Comparison of ENCODE assay signal across 1 cellular context in the genomic region with DNA sequence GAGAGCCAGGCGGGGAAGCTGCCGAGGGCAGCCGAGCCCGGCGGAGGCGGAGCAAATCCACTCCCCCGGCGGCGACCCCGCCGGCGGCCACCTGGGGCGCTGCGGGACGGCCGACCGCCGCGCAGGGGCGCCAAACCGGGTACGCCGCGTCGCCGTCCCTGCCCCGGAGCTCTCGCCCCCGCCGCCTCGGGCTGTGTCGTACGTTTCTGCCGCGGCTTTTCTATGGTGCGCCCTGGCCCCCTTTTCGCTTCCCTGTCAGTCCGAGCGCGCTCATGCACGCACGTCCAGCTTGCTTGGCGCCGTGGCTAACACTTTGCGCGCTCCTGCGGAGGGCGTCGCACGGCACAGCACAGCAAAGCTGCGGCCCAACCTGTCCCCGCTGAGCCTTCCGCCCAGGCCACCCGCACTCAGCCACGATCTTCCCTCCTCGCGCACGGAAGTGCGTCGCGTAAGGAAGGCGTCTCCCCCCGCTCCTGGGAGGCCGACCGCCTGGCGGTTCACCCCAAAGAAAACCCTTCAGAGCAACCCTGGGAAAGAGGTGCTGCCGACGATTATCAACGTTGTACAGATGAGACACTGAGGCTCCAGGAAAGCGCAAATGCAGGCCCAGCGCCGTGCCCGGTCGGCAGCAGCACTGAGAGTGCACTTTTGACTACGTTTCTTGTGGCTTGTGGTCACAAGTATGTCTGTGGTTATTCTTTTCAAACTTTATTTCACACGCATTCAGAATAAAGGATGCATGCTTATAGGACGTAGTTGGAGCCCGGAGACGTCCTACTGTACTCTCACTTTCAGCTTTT.
A peak's percentile ranks its signal among the peaks of the same experiment; 100 is the strongest.
TF ChIP-seq lines count a peak whose summit lies in the region.

A gene (minus strand): TSS at position 48 of the 800 bp plus-strand sequence. CDS start 1,857 bp downstream, outside the sequence.

TF ChIP-seq in HEK293, 187 proteins besides CTCF, POLR2A, EP300 and RAD21 (continued from another document and continues in another):
- TF ChIP-seq, protein P1, sequence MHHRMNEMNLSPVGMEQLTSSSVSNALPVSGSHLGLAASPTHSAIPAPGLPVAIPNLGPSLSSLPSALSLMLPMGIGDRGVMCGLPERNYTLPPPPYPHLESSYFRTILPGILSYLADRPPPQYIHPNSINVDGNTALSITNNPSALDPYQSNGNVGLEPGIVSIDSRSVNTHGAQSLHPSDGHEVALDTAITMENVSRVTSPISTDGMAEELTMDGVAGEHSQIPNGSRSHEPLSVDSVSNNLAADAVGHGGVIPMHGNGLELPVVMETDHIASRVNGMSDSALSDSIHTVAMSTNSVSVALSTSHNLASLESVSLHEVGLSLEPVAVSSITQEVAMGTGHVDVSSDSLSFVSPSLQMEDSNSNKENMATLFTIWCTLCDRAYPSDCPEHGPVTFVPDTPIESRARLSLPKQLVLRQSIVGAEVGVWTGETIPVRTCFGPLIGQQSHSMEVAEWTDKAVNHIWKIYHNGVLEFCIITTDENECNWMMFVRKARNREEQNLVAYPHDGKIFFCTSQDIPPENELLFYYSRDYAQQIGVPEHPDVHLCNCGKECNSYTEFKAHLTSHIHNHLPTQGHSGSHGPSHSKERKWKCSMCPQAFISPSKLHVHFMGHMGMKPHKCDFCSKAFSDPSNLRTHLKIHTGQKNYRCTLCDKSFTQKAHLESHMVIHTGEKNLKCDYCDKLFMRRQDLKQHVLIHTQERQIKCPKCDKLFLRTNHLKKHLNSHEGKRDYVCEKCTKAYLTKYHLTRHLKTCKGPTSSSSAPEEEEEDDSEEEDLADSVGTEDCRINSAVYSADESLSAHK (tag by site-specific recombination; IDR thresholded peaks at IDR 0.05): peak; percentile 39; the same call in 1 of the 2 replicates
- TF ChIP-seq ZNF157 (tag by site-specific recombination; IDR thresholded peaks at IDR 0.05) (no peak), MYNN (tag by site-specific recombination; IDR thresholded peaks at IDR 0.05; ENCODE audit: borderline replicate concordance) (no peak), RBAK (tag by site-specific recombination; IDR thresholded peaks at IDR 0.05) (no peak), ZNF558 (tag by site-specific recombination; IDR thresholded peaks at IDR 0.05) (no peak), ZSCAN23 (tag by site-specific recombination; IDR thresholded peaks at IDR 0.05) (no peak), SALL2 (tag by site-specific recombination; IDR thresholded peaks at IDR 0.05; ENCODE audit: borderline replicate concordance) (no peak), ZNF341 (tag by site-specific recombination; IDR thresholded peaks at IDR 0.05; ENCODE audit: low read depth) (peak; percentile 100), ZNF585B (tag by site-specific recombination; IDR thresholded peaks at IDR 0.05) (no peak), ZNF843 (tag by site-specific recombination; IDR thresholded peaks at IDR 0.05) (no peak), ZBTB20 (tag by site-specific recombination; IDR thresholded peaks at IDR 0.05) (peak; percentile 94), ZNF19 (tag by site-specific recombination; IDR thresholded peaks at IDR 0.05; ENCODE audit: low read depth) (no peak), ZNF132 (tag by site-specific recombination; IDR thresholded peaks at IDR 0.05; ENCODE audit: borderline replicate concordance) (no peak), ZNF664 (tag by site-specific recombination; IDR thresholded peaks at IDR 0.05) (no peak), ZNF426 (tag by site-specific recombination; IDR thresholded peaks at IDR 0.05) (no peak), ZNF561 (tag by site-specific recombination; IDR thresholded peaks at IDR 0.05; ENCODE audit: borderline replicate concordance) (peak; percentile 37), ZFP41 (tag by site-specific recombination; IDR thresholded peaks at IDR 0.05; ENCODE audit: borderline replicate concordance) (no peak), ZNF354C (tag by site-specific recombination; IDR thresholded peaks at IDR 0.05; ENCODE audit: borderline replicate concordance, low read depth) (no peak), ZFP37 (tag by site-specific recombination; IDR thresholded peaks at IDR 0.05) (no peak), SETDB1 (IDR thresholded peaks at IDR 0.05; ENCODE audit: insufficient read length, low read length) (no peak), EGR2 (tag by site-specific recombination; IDR thresholded peaks at IDR 0.05; ENCODE audit: low read depth) (peak; percentile 50), ZNF785 (tag by site-specific recombination; IDR thresholded peaks at IDR 0.05) (peak; percentile 28; the same call in 1 of the 2 replicates), ZFHX2 (tag by site-specific recombination; conservative IDR thresholded peaks at IDR 0.05) (peak; percentile 72), ZSCAN16 (tag by site-specific recombination; IDR thresholded peaks at IDR 0.05) (no peak), ZNF529 (tag by site-specific recombination; IDR thresholded peaks at IDR 0.05; ENCODE audit: insufficient replicate concordance) (no peak), ZNF292 (tag by site-specific recombination; IDR thresholded peaks at IDR 0.05; ENCODE audit: borderline replicate concordance, low read depth) (no peak), ZNF274 (IDR thresholded peaks at IDR 0.05; ENCODE audit: low read length) (no peak), ZNF274 (tag by site-specific recombination; IDR thresholded peaks at IDR 0.05; ENCODE audit: borderline replicate concordance) (no peak), ZNF596 (tag by site-specific recombination; IDR thresholded peaks at IDR 0.05) (0 out of 2 replicates have a peak, but pooled peaks have one; percentile 16), OSR2 (tag by site-specific recombination; IDR thresholded peaks at IDR 0.05) (no peak), MZF1 (tag by site-specific recombination; IDR thresholded peaks at IDR 0.05; ENCODE audit: borderline replicate concordance) (no peak), KLF8 (tag by site-specific recombination; IDR thresholded peaks at IDR 0.05) (peak; percentile 87), TRIM28 (IDR thresholded peaks at IDR 0.05; ENCODE audit: borderline replicate concordance, low read length) (no peak; the same call in 1 of the 2 replicates), ZNF121 (tag by site-specific recombination; IDR thresholded peaks at IDR 0.05) (no peak), ZNF549 (tag by site-specific recombination; IDR thresholded peaks at IDR 0.05) (0 out of 2 replicates have a peak, but pooled peaks have one; percentile 24), ZNF335 (tag by site-specific recombination; conservative IDR thresholded peaks at IDR 0.05) (no peak; the same call in none of the 2 replicates), ZNF473 (tag by site-specific recombination; IDR thresholded peaks at IDR 0.05) (no peak)
- TF ChIP-seq, protein P2, sequence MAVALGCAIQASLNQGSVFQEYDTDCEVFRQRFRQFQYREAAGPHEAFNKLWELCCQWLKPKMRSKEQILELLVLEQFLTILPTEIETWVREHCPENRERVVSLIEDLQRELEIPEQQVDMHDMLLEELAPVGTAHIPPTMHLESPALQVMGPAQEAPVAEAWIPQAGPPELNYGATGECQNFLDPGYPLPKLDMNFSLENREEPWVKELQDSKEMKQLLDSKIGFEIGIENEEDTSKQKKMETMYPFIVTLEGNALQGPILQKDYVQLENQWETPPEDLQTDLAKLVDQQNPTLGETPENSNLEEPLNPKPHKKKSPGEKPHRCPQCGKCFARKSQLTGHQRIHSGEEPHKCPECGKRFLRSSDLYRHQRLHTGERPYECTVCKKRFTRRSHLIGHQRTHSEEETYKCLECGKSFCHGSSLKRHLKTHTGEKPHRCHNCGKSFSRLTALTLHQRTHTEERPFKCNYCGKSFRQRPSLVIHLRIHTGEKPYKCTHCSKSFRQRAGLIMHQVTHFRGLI (tag by site-specific recombination; IDR thresholded peaks at IDR 0.05): peak; percentile 84
- TF ChIP-seq, protein P3, sequence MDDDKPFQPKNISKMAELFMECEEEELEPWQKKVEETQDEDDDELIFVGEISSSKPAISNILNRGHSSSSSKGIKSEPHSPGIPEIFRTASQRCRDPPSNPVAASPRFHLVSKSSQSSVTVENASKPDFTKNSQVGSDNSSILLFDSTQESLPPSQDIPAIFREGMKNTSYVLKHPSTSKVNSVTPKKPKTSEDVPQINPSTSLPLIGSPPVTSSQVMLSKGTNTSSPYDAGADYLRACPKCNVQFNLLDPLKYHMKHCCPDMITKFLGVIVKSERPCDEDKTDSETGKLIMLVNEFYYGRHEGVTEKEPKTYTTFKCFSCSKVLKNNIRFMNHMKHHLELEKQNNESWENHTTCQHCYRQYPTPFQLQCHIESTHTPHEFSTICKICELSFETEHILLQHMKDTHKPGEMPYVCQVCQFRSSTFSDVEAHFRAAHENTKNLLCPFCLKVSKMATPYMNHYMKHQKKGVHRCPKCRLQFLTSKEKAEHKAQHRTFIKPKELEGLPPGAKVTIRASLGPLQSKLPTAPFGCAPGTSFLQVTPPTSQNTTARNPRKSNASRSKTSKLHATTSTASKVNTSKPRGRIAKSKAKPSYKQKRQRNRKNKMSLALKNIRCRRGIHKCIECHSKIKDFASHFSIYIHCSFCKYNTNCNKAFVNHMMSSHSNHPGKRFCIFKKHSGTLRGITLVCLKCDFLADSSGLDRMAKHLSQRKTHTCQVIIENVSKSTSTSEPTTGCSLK (tag by site-specific recombination; IDR thresholded peaks at IDR 0.05): no peak
- TF ChIP-seq, protein P4, sequence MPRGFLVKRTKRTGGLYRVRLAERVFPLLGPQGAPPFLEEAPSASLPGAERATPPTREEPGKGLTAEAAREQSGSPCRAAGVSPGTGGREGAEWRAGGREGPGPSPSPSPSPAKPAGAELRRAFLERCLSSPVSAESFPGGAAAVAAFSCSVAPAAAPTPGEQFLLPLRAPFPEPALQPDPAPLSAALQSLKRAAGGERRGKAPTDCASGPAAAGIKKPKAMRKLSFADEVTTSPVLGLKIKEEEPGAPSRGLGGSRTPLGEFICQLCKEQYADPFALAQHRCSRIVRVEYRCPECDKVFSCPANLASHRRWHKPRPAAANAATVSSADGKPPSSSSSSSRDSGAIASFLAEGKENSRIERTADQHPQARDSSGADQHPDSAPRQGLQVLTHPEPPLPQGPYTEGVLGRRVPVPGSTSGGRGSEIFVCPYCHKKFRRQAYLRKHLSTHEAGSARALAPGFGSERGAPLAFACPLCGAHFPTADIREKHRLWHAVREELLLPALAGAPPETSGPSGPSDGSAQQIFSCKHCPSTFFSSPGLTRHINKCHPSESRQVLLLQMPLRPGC (tag by site-specific recombination; IDR thresholded peaks at IDR 0.05): peak; percentile 56; the same call in 1 of the 2 replicates
- TF ChIP-seq, protein P5, sequence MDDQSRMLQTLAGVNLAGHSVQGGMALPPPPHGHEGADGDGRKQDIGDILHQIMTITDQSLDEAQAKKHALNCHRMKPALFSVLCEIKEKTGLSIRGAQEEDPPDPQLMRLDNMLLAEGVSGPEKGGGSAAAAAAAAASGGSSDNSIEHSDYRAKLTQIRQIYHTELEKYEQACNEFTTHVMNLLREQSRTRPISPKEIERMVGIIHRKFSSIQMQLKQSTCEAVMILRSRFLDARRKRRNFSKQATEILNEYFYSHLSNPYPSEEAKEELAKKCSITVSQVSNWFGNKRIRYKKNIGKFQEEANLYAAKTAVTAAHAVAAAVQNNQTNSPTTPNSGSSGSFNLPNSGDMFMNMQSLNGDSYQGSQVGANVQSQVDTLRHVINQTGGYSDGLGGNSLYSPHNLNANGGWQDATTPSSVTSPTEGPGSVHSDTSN (CRISPR knock-in tag; IDR thresholded peaks at IDR 0.05): peak; percentile 21
- TF ChIP-seq, protein P6, sequence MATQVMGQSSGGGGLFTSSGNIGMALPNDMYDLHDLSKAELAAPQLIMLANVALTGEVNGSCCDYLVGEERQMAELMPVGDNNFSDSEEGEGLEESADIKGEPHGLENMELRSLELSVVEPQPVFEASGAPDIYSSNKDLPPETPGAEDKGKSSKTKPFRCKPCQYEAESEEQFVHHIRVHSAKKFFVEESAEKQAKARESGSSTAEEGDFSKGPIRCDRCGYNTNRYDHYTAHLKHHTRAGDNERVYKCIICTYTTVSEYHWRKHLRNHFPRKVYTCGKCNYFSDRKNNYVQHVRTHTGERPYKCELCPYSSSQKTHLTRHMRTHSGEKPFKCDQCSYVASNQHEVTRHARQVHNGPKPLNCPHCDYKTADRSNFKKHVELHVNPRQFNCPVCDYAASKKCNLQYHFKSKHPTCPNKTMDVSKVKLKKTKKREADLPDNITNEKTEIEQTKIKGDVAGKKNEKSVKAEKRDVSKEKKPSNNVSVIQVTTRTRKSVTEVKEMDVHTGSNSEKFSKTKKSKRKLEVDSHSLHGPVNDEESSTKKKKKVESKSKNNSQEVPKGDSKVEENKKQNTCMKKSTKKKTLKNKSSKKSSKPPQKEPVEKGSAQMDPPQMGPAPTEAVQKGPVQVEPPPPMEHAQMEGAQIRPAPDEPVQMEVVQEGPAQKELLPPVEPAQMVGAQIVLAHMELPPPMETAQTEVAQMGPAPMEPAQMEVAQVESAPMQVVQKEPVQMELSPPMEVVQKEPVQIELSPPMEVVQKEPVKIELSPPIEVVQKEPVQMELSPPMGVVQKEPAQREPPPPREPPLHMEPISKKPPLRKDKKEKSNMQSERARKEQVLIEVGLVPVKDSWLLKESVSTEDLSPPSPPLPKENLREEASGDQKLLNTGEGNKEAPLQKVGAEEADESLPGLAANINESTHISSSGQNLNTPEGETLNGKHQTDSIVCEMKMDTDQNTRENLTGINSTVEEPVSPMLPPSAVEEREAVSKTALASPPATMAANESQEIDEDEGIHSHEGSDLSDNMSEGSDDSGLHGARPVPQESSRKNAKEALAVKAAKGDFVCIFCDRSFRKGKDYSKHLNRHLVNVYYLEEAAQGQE (tag by site-specific recombination; IDR thresholded peaks at IDR 0.05): no peak
- TF ChIP-seq, protein P7, sequence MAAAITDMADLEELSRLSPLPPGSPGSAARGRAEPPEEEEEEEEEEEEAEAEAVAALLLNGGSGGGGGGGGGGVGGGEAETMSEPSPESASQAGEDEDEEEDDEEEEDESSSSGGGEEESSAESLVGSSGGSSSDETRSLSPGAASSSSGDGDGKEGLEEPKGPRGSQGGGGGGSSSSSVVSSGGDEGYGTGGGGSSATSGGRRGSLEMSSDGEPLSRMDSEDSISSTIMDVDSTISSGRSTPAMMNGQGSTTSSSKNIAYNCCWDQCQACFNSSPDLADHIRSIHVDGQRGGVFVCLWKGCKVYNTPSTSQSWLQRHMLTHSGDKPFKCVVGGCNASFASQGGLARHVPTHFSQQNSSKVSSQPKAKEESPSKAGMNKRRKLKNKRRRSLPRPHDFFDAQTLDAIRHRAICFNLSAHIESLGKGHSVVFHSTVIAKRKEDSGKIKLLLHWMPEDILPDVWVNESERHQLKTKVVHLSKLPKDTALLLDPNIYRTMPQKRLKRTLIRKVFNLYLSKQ (tag by site-specific recombination; IDR thresholded peaks at IDR 0.05; ENCODE audit: borderline replicate concordance): no peak
- TF ChIP-seq, protein P8, sequence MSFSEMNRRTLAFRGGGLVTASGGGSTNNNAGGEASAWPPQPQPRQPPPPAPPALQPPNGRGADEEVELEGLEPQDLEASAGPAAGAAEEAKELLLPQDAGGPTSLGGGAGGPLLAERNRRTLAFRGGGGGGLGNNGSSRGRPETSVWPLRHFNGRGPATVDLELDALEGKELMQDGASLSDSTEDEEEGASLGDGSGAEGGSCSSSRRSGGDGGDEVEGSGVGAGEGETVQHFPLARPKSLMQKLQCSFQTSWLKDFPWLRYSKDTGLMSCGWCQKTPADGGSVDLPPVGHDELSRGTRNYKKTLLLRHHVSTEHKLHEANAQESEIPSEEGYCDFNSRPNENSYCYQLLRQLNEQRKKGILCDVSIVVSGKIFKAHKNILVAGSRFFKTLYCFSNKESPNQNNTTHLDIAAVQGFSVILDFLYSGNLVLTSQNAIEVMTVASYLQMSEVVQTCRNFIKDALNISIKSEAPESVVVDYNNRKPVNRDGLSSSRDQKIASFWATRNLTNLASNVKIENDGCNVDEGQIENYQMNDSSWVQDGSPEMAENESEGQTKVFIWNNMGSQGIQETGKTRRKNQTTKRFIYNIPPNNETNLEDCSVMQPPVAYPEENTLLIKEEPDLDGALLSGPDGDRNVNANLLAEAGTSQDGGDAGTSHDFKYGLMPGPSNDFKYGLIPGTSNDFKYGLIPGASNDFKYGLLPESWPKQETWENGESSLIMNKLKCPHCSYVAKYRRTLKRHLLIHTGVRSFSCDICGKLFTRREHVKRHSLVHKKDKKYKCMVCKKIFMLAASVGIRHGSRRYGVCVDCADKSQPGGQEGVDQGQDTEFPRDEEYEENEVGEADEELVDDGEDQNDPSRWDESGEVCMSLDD (tag by site-specific recombination; IDR thresholded peaks at IDR 0.05): peak; percentile 85
